ENCODE assay signal across 11 cellular contexts in the genomic region with DNA sequence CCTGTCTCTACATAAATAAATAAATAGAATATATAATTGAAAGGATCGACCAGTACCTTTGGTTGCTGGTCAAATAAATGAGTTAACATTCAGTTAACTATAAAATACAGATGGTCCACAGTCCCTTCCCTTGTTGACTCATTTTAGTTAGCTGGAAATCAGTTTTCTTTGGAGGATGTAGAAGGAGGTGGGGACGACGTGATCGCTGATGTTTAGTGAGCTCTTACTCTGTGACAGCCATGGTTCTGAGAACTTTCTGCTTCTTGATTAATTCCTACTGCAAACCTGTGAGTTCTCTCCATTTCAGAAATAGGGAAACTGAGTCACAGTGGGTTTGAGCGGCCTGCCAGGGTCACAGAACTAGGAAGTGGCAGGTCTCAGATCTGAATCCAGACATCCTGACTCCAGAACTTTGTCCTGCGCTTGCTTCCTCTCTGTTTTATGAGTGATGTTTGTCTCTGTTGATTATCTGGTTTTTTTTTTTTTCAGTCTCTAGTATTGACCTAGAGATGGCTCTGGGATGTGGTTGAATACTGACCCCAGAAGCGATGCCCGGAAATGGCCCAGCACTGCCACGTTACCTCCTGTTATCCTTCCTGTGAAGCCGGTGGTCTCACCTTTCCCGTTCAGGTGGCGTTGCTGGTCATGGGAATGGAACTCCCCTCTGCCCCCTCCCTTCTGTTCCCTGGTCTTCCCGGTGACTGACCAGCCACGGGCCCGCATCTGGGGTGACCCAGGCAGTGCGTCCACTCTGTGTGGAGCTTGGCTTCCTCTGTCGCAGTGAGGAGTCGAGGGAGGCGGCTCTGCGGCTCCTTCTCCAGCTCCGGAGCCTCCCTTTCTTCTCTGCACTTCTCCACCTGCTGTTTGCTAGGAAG. TPM values are rescaled to one million over a fixed set of nuclear protein-coding genes. Genes with fewer than 3 reads are reported as not detected.
A peak's percentile ranks its signal among the peaks of the same experiment; 100 is the strongest.
DNase-seq lines count a peak whose midpoint lies in the region; ATAC-seq and TF ChIP-seq lines count a peak whose summit lies in the region.
"Had no signal": no experiment of that assay in that cellular context is flagged by ENCODE, and none has a peak within 500 bp of the region (broad histone marks: within the 10 kb centered on the region; RNA-seq: fewer than 3 reads in every experiment).

No MANE protein-coding gene starts in this region.

- DNase-seq in DMS53 (lab: John Stamatoyannopoulos, UW): peak; percentile 32
- DNase-seq in DMS53 treated with DMSO at 0.1 percent for 48 hours (lab: John Stamatoyannopoulos, UW; ENCODE audit: unreplicated experiment): no peak
- no peak for DNase-seq in endothelial cell (ENCODE audit: low spot score)
- no peak for DNase-seq in GF-D8 (lab: John Stamatoyannopoulos, UW)
- DNase-seq: activated CD4-positive, alpha-beta T cell treated with anti-CD3 and anti-CD28 coated beads, Interleukin-2, amount 50 U/mL, for 1 hour; central memory CD4-positive, alpha-beta T cell had no signal

- TF ChIP-seq CTCF in endothelial cell (IDR thresholded peaks at IDR 0.05; ENCODE audit: unreplicated experiment) (no peak), nephron (IDR thresholded peaks at IDR 0.05; ENCODE audit: unreplicated experiment in 3 of 3) (no peak)

- 40% methylated on average over 21 of the region's 21 CpGs for WGBS in urinary bladder

- H3K36me3 Mint-ChIP-seq in endothelial cell (ENCODE audit: low read depth, unreplicated experiment): no peaks in the 10 kb centered on the region
- no peaks in the 10 kb centered on the region for H3K36me3 Mint-ChIP-seq in nephron (ENCODE audit: low read depth)

- H3K4me3 ChIP-seq in urinary bladder (ENCODE audit: low read depth, low read length): no peak overlapping the region

- H3K27ac ChIP-seq in urinary bladder (ENCODE audit: low read depth): peak overlapping the region; percentile 59
- H3K27ac ChIP-seq: 22Rv1 had no signal

- H3K4me3 Mint-ChIP-seq in endothelial cell (ENCODE audit: unreplicated experiment) (no peak overlapping the region), nephron (peak overlapping the region; percentile 53 to 60 (median 56))

- H3K4me1 Mint-ChIP-seq in endothelial cell (ENCODE audit: unreplicated experiment) (peaks cover 29% of the 10 kb centered on the region), nephron (peaks cover 33% of the 10 kb centered on the region)

- H3K27ac Mint-ChIP-seq in endothelial cell (ENCODE audit: unreplicated experiment) (peak overlapping the region; percentile 18), nephron (peak overlapping the region; percentile 74 to 84 (median 84))

- ATAC-seq in HG02870 (IDR thresholded peaks at IDR 0.05; ENCODE audit: unreplicated experiment): no peak
- no peak for ATAC-seq in GM21786 (IDR thresholded peaks at IDR 0.05; ENCODE audit: unreplicated experiment)

- H3K27me3 Mint-ChIP-seq in endothelial cell (ENCODE audit: unreplicated experiment): no peaks in the 10 kb centered on the region
- H3K27me3 Mint-ChIP-seq in nephron (ENCODE audit: low read depth): no peaks in the 10 kb centered on the region

- H3K9me3 Mint-ChIP-seq in endothelial cell (ENCODE audit: unreplicated experiment): no peaks in the 10 kb centered on the region
- no peaks in the 10 kb centered on the region for H3K9me3 Mint-ChIP-seq in nephron

- no peaks in the 10 kb centered on the region for H3K36me3 ChIP-seq in urinary bladder (ENCODE audit: insufficient read depth)

- H3K4me1 ChIP-seq in urinary bladder (ENCODE audit: insufficient read depth): no peaks in the 10 kb centered on the region

RNA-seq across cellular contexts. Expression of a gene that starts 18.2 kb away (rescaled TPM):
- total RNA-seq in endothelial cell (ENCODE audit: unreplicated experiment) (1.7 TPM), urinary bladder (228 TPM)
- 898 TPM for polyA plus RNA-seq in urinary bladder

Comparison
In these comparisons a context has a peak if more than half of its experiments do, and no peak if none do; other contexts are left out.
1. RNA of a gene that starts 18.2 kb away (total RNA-seq): 228 TPM in urinary bladder (single experiment); 1.7 TPM in endothelial cell (single experiment); every median in the first group is over 10 times any median in the second.